Comparison of ENCODE assay signal across 7 cellular contexts in the genomic region with DNA sequence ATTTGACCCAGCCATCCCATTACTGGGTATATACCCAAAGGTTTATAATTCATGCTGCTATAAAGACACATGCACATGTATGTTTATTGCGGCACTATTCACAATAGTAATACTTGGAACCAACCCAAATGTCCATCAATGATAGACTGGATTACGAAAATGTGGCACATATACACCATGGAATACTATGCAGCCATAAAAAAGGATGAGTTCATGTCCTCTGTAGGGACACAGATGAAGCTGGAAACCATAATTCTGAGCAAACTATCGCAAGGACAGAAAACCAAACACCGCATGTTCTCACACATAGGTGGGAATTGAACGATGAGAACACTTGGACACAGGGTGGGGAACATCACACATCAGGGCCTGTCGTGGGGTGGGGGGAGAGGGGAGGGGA.
A peak's percentile ranks its signal among the peaks of the same experiment; 100 is the strongest.
DNase-seq lines count a peak whose midpoint lies in the region; ATAC-seq and TF ChIP-seq lines count a peak whose summit lies in the region.
"Not testable (repeated sequence)": the region's sequence is repeated elsewhere in the genome, so short reads cannot be mapped to it uniquely, and the experiment has no call there.

No MANE protein-coding gene starts in this region.

- CTCF ChIA-PET in CD4-positive, alpha-beta T cell (lab: Charles Lee); activated CD4-positive, alpha-beta memory T cell treated with anti-CD3 and anti-CD28 coated beads for 36 hours (lab: Charles Lee): not testable (repeated sequence)

- H3K27ac ChIP-seq in CD4-positive, alpha-beta T cell (ENCODE audit: low read depth, low read length) = not testable (repeated sequence)
- peak overlapping the region in 3 of 4 donors; percentile 6 to 77 (median 63) for H3K27ac ChIP-seq in esophagus muscularis mucosa (replicated peaks in 1 of 4)

- peaks cover 90% of the 10 kb centered on the region for H3K4me1 Mint-ChIP-seq in CD4-positive, alpha-beta T cell (ENCODE audit: low read depth)
- H3K4me1 Mint-ChIP-seq in IgD-negative memory B cell = peaks cover 20 to 33% (median 30%) of the 10 kb centered on the region in 3 donors
- peaks cover 63% of the 10 kb centered on the region for H3K4me1 Mint-ChIP-seq in activated CD4-positive, alpha-beta memory T cell treated with anti-CD3 and anti-CD28 coated beads for 36 hours (ENCODE audit: low read depth)
- H3K4me1 Mint-ChIP-seq in activated T-helper 17 cell treated with anti-CD3 and anti-CD28 coated beads, Interleukin-2, amount 50 U/mL, for 72 hours = peaks cover 22% of the 10 kb centered on the region
- peaks cover 64% of the 10 kb centered on the region for H3K4me1 Mint-ChIP-seq in activated naive CD8-positive, alpha-beta T cell treated with anti-CD3 and anti-CD28 coated beads for 36 hours
- H3K4me1 Mint-ChIP-seq in naive thymus-derived CD8-positive, alpha-beta T cell = peaks cover 18 to 78% (median 64%) of the 10 kb centered on the region in 4 donors

- DNase-seq in CD4-positive, alpha-beta T cell; activated CD4-positive, alpha-beta memory T cell treated with anti-CD3 and anti-CD28 coated beads for 36 hours; activated naive CD8-positive, alpha-beta T cell treated with anti-CD3 and anti-CD28 coated beads for 36 hours; naive thymus-derived CD8-positive, alpha-beta T cell: not testable (repeated sequence)
- DNase-seq in esophagus muscularis mucosa (ENCODE audit: extremely low spot score) = peak; percentile 17

- TF ChIP-seq EP300 in esophagus muscularis mucosa (IDR thresholded peaks at IDR 0.05) = not testable (repeated sequence)

- H3K4me1 ChIP-seq in esophagus muscularis mucosa = peaks cover 6 to 81% (median 81%) of the 10 kb centered on the region in 4 donors

- not testable (repeated sequence) for H3K9me3 Mint-ChIP-seq in CD4-positive, alpha-beta T cell; IgD-negative memory B cell; activated T-helper 17 cell treated with anti-CD3 and anti-CD28 coated beads, Interleukin-2, amount 50 U/mL, for 72 hours; activated naive CD8-positive, alpha-beta T cell treated with anti-CD3 and anti-CD28 coated beads for 36 hours; naive thymus-derived CD8-positive, alpha-beta T cell
- peaks cover 20% of the 10 kb centered on the region for H3K9me3 Mint-ChIP-seq in activated CD4-positive, alpha-beta memory T cell treated with anti-CD3 and anti-CD28 coated beads for 36 hours

- peak overlapping the region; percentile 11 for H3K4me3 Mint-ChIP-seq in CD4-positive, alpha-beta T cell
- not testable (repeated sequence) for H3K4me3 Mint-ChIP-seq in IgD-negative memory B cell; activated CD4-positive, alpha-beta memory T cell treated with anti-CD3 and anti-CD28 coated beads for 36 hours; activated naive CD8-positive, alpha-beta T cell treated with anti-CD3 and anti-CD28 coated beads for 36 hours
- H3K4me3 Mint-ChIP-seq in activated T-helper 17 cell treated with anti-CD3 and anti-CD28 coated beads, Interleukin-2, amount 50 U/mL, for 72 hours = peak overlapping the region; percentile 34
- peak overlapping the region in 1 of 10 donors; percentile 4 for H3K4me3 Mint-ChIP-seq in naive thymus-derived CD8-positive, alpha-beta T cell

- TF ChIP-seq POLR2A in esophagus muscularis mucosa (IDR thresholded peaks at IDR 0.05; ENCODE audit: low read depth) = not testable (repeated sequence)

- intact Hi-C loops in CD4-positive, alpha-beta T cell (cut with DNase I, micrococcal nuclease) = loop anchor here in 1 of 2 experiments (5.0 kb wide), 3 partner anchors 288 to 573 kb away; no protein-coding TSS in a partner anchor
- intact Hi-C loops in activated CD4-positive, alpha-beta memory T cell treated with anti-CD3 and anti-CD28 coated beads for 36 hours (cut with micrococcal nuclease) = loop anchor here (5.0 kb wide), 3 partner anchors 368 to 478 kb away; no protein-coding TSS in a partner anchor
- intact Hi-C loops in esophagus muscularis mucosa (cut with DNase I) = loop anchor here (5.0 kb wide), 1 partner anchor 48 kb away; no protein-coding TSS in a partner anchor

- H3K27me3 Mint-ChIP-seq in CD4-positive, alpha-beta T cell; IgD-negative memory B cell; activated CD4-positive, alpha-beta memory T cell treated with anti-CD3 and anti-CD28 coated beads for 36 hours; activated T-helper 17 cell treated with anti-CD3 and anti-CD28 coated beads, Interleukin-2, amount 50 U/mL, for 72 hours; activated naive CD8-positive, alpha-beta T cell treated with anti-CD3 and anti-CD28 coated beads for 36 hours; naive thymus-derived CD8-positive, alpha-beta T cell: not testable (repeated sequence)

- not testable (repeated sequence) for TF ChIP-seq CTCF in CD4-positive, alpha-beta T cell (IDR thresholded peaks at IDR 0.05); esophagus muscularis mucosa (IDR thresholded peaks at IDR 0.05)

- H3K27me3 ChIP-seq in CD4-positive, alpha-beta T cell (ENCODE audit: control insufficient read depth, insufficient read depth, low read length); esophagus muscularis mucosa: not testable (repeated sequence)

- ATAC-seq in CD4-positive, alpha-beta T cell (ENCODE audit: poor library complexity); activated T-helper 17 cell treated with anti-CD3 and anti-CD28 coated beads, Interleukin-2, amount 50 U/mL, for 72 hours (replicated peaks); naive thymus-derived CD8-positive, alpha-beta T cell: not testable (repeated sequence)

- H3K36me3 ChIP-seq in esophagus muscularis mucosa = peaks cover 10 to 29% (median 14%) of the 10 kb centered on the region in 4 donors

- 98% methylated on average over 6 of the region's 6 CpGs for WGBS in esophagus muscularis mucosa

- not testable (repeated sequence) for H3K9me3 ChIP-seq in CD4-positive, alpha-beta T cell (ENCODE audit: control insufficient read depth, low read length); esophagus muscularis mucosa

- H3K27ac Mint-ChIP-seq in CD4-positive, alpha-beta T cell = peak overlapping the region; percentile 17
- peak overlapping the region in 2 of 3 donors; percentile 23 to 45 for H3K27ac Mint-ChIP-seq in IgD-negative memory B cell
- H3K27ac Mint-ChIP-seq in activated CD4-positive, alpha-beta memory T cell treated with anti-CD3 and anti-CD28 coated beads for 36 hours = peak overlapping the region; percentile 64
- not testable (repeated sequence) for H3K27ac Mint-ChIP-seq in activated T-helper 17 cell treated with anti-CD3 and anti-CD28 coated beads, Interleukin-2, amount 50 U/mL, for 72 hours
- H3K27ac Mint-ChIP-seq in activated naive CD8-positive, alpha-beta T cell treated with anti-CD3 and anti-CD28 coated beads for 36 hours = peak overlapping the region; percentile 56
- H3K27ac Mint-ChIP-seq in naive thymus-derived CD8-positive, alpha-beta T cell = peak overlapping the region in 8 of 10 donors; percentile 8 to 79 (median 53)

- not testable (repeated sequence) for H3K4me3 ChIP-seq in esophagus muscularis mucosa

- H3K36me3 Mint-ChIP-seq in CD4-positive, alpha-beta T cell (ENCODE audit: low read depth) = peaks cover 95% of the 10 kb centered on the region
- not testable (repeated sequence) for H3K36me3 Mint-ChIP-seq in IgD-negative memory B cell
- H3K36me3 Mint-ChIP-seq in activated CD4-positive, alpha-beta memory T cell treated with anti-CD3 and anti-CD28 coated beads for 36 hours = peaks cover 49% of the 10 kb centered on the region
- peaks cover 98% of the 10 kb centered on the region for H3K36me3 Mint-ChIP-seq in activated T-helper 17 cell treated with anti-CD3 and anti-CD28 coated beads, Interleukin-2, amount 50 U/mL, for 72 hours (ENCODE audit: low read depth)
- peaks cover 63% of the 10 kb centered on the region for H3K36me3 Mint-ChIP-seq in activated naive CD8-positive, alpha-beta T cell treated with anti-CD3 and anti-CD28 coated beads for 36 hours
- H3K36me3 Mint-ChIP-seq in naive thymus-derived CD8-positive, alpha-beta T cell = peaks cover 13 to 54% (median 34%) of the 10 kb centered on the region in 3 donors

- POLR2A ChIA-PET in CD4-positive, alpha-beta T cell (lab: Charles Lee); activated CD4-positive, alpha-beta memory T cell treated with anti-CD3 and anti-CD28 coated beads for 36 hours (lab: Charles Lee); naive thymus-derived CD8-positive, alpha-beta T cell (lab: Charles Lee): not testable (repeated sequence)
